ENCODE assay signal across 8 cellular contexts in the genomic region with DNA sequence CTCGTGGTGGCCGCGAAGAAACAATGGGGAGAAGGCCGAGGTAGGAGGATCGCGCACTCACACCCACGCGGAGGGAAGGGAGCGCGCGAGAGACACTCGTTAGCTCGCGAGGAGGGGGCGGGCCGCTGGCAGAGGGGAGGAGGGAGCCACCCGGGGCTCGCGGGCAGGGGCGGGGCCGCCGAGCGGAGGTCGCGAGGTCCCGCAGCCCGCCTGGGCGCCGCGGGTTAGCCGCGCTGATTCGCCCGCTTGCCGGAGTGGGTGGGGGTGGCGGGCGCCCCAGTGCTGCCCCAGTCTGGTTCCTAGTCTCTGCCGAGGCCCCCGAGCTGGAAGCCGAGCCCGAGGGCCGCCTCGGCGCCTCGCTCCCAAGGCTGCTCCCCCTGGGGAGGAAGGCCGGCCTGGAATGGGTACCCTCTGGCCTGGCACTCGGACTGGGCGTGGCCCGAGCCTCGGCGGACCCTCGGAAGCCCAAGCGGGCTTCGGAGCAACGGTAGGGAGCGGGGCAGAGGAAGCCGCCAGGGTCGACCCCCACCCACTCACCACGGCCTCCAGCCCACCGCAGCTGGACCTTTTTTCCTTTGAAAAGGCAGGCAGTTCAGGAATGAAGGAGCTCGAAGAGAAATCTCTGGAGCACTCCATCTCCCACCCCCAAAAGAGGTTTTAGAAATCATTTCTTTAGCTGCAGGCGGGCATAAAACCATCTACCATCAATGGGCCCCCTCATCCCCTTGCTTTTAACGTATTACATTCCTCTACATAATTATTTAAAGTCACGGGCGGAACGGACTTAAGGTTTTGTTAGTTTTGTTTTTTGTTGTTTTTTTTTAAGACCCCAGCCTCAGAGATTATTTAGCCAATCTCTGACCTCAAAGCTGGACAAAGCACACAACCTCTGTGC. TPM values are rescaled to one million over a fixed set of nuclear protein-coding genes. Genes with fewer than 3 reads are reported as not detected.
DNase-seq lines count a peak whose midpoint lies in the region; ATAC-seq and TF ChIP-seq lines count a peak whose summit lies in the region.

No MANE protein-coding gene starts in this region.

- H3K36me3 ChIP-seq in DND-41 (ENCODE audit: insufficient read depth, low read length) (no peaks in the 10 kb centered on the region; the same call in 1 of the 2 replicates), SK-N-MC (ENCODE audit: insufficient read depth, low read length) (no peaks in the 10 kb centered on the region), testis (ENCODE audit: low read depth, missing control alignments) (no peaks in the 10 kb centered on the region)

- H3K27ac ChIP-seq in DND-41 (ENCODE audit: low read length) (peak overlapping the region; percentile 97), SK-N-MC (peak overlapping the region; percentile 84), testis (peak overlapping the region; percentile 90 to 99)

- peak; percentile 84 for ATAC-seq in DND-41 (ENCODE audit: insufficient read depth, low read depth)
- peak; percentile 64 for ATAC-seq in GM21825 (IDR thresholded peaks at IDR 0.05; ENCODE audit: unreplicated experiment)
- peak; percentile 84 to 88 for ATAC-seq in activated naive CD4-positive, alpha-beta T cell treated with anti-CD3 and anti-CD28 coated beads, Interleukin-2, amount 50 U/mL, for 72 hours

- no peak for TF ChIP-seq POLR2A in testis (IDR thresholded peaks at IDR 0.05)

- H3K9me3 ChIP-seq in DND-41 (ENCODE audit: insufficient read depth, low read length, severe bottlenecking) (no peaks in the 10 kb centered on the region), SK-N-MC (ENCODE audit: low read depth, low read length) (no peaks in the 10 kb centered on the region), testis (no peaks in the 10 kb centered on the region)

- peak overlapping the region; percentile 90 for H3K4me2 ChIP-seq in DND-41 (ENCODE audit: insufficient read depth, low read length)

- H3K27me3 ChIP-seq in DND-41 (ENCODE audit: insufficient read depth, low read length, poor library complexity) (no peaks in the 10 kb centered on the region), testis (no peaks in the 10 kb centered on the region)

- H3K4me3 ChIP-seq in DND-41 (ENCODE audit: low read depth in 1 of 2, low read length in 2 of 2) (peak overlapping the region; percentile 86 to 90), SK-N-MC (peak overlapping the region; percentile 96), testis (peak overlapping the region; percentile 87 to 100)

- intact Hi-C loops in head of caudate nucleus (cut with DNase I), result loop anchor here (10.0 kb wide), 2 partner anchors 149 to 151 kb away; a partner anchor contains a TSS
- intact Hi-C loops in testis (cut with DNase I; ENCODE audit: low total_unique reads), result no loop called here

- peak overlapping the region in 1 of 2 donors; percentile 84 for H3K27ac Mint-ChIP-seq in activated naive CD4-positive, alpha-beta T cell treated with anti-CD3 and anti-CD28 coated beads, Interleukin-2, amount 50 U/mL, for 72 hours
- H3K27ac Mint-ChIP-seq in osteocyte (ENCODE audit: unreplicated experiment), result peak overlapping the region; percentile 87

- WGBS in testis, 2 donors, result 3 to 9% methylated on average over 17 to 48 of the region's 66 CpGs

- peaks cover 15% of the 10 kb centered on the region for H3K4me1 Mint-ChIP-seq in osteocyte (ENCODE audit: unreplicated experiment)

- peak overlapping the region; percentile 97 for H2AFZ ChIP-seq in DND-41 (ENCODE audit: low read depth, low read length)

- peaks cover 57% of the 10 kb centered on the region for H3K79me2 ChIP-seq in DND-41 (ENCODE audit: insufficient read depth, low read length)

- no peaks in the 10 kb centered on the region for H3K9me3 Mint-ChIP-seq in activated naive CD4-positive, alpha-beta T cell treated with anti-CD3 and anti-CD28 coated beads, Interleukin-2, amount 50 U/mL, for 72 hours
- no peaks in the 10 kb centered on the region for H3K9me3 Mint-ChIP-seq in osteocyte (ENCODE audit: unreplicated experiment)

- H4K20me1 ChIP-seq in DND-41 (ENCODE audit: insufficient read depth, low read length), result peaks cover 27% of the 10 kb centered on the region; the same call in 1 of the 2 replicates

- no peaks in the 10 kb centered on the region for H3K36me3 Mint-ChIP-seq in activated naive CD4-positive, alpha-beta T cell treated with anti-CD3 and anti-CD28 coated beads, Interleukin-2, amount 50 U/mL, for 72 hours
- H3K36me3 Mint-ChIP-seq in osteocyte (ENCODE audit: unreplicated experiment), result no peaks in the 10 kb centered on the region

- TF ChIP-seq CTCF in DND-41 (IDR thresholded peaks at IDR 0.05; ENCODE audit: borderline replicate concordance, extremely low read depth, low read length, poor library complexity, severe bottlenecking) (no peak), osteocyte (IDR thresholded peaks at IDR 0.05) (no peak), testis (IDR thresholded peaks at IDR 0.05) (no peak)

- no peak overlapping the region for H3K4me3 Mint-ChIP-seq in osteocyte (ENCODE audit: unreplicated experiment)

- H3K4me1 ChIP-seq in DND-41 (ENCODE audit: insufficient read depth, low read length) (peaks cover 47% of the 10 kb centered on the region), testis (peaks cover 15% of the 10 kb centered on the region)

- DNase-seq in DND-41 (peak; percentile 94), LoVo (ENCODE audit: low spot score) (peak; percentile 80), SK-N-MC (ENCODE audit: low read depth, low spot score) (peak; percentile 10), head of caudate nucleus (peak; percentile 51 to 93 (median 84)), osteocyte (ENCODE audit: extremely low spot score, unreplicated experiment) (peak; percentile 96), testis (peak; percentile 92)
- peak; percentile 87 to 92 for DNase-seq in activated naive CD4-positive, alpha-beta T cell treated with anti-CD3 and anti-CD28 coated beads, Interleukin-2, amount 50 U/mL, for 72 hours (ENCODE audit: low spot score in 2 of 2)

- no peaks in the 10 kb centered on the region for H3K27me3 Mint-ChIP-seq in osteocyte (ENCODE audit: unreplicated experiment)

- H3K9ac ChIP-seq in DND-41 (ENCODE audit: low read depth, low read length) (peak overlapping the region; percentile 99), SK-N-MC (ENCODE audit: insufficient read length) (peak overlapping the region; percentile 87)

RNA-seq across cellular contexts. Expression of a gene that starts 0.7 kb away (rescaled TPM):
- total RNA-seq in activated naive CD4-positive, alpha-beta T cell treated with anti-CD3 and anti-CD28 coated beads, Interleukin-2, amount 50 U/mL, for 72 hours, result 100 to 1,000 TPM in 1 of 2 donors, 10 to 100 TPM in 1; 81.0 to 111 TPM
- total RNA-seq in osteocyte (53.7 and 56.4 TPM in 2 replicates), testis (100 to 1,000 TPM; 136 to 146 TPM)
- polyA plus RNA-seq in testis (ENCODE audit: insufficient read depth, low read depth, low replicate concordance), result 63.3 TPM

RNA-seq across cellular contexts. Expression of a gene that starts 48.6 kb away (rescaled TPM):
- 10 to 100 TPM; 13.8 to 23.0 TPM for total RNA-seq in activated naive CD4-positive, alpha-beta T cell treated with anti-CD3 and anti-CD28 coated beads, Interleukin-2, amount 50 U/mL, for 72 hours
- total RNA-seq in osteocyte (36.1 and 37.7 TPM in 2 replicates), testis (10 to 100 TPM; 23.2 to 26.6 TPM)
- 14.5 TPM for polyA plus RNA-seq in testis (ENCODE audit: insufficient read depth, low read depth, low replicate concordance)

Comparison
In these comparisons a context has a peak if more than half of its experiments do, and no peak if none do; other contexts are left out.
1. Peak in every context shown above with its lines: DNase-seq, ATAC-seq, H3K4me3 ChIP-seq and H3K27ac ChIP-seq.
2. DNase-seq: peak in every context shown above with its lines; median percentile 96 in osteocyte; 94 in DND-41; 92 in testis; 90 in activated naive CD4-positive, alpha-beta T cell treated with anti-CD3 and anti-CD28 coated beads, Interleukin-2, amount 50 U/mL, for 72 hours; 84 in head of caudate nucleus; 80 in LoVo; 10 in SK-N-MC.